ENCODE assay signal across 8 cellular contexts in the genomic region with DNA sequence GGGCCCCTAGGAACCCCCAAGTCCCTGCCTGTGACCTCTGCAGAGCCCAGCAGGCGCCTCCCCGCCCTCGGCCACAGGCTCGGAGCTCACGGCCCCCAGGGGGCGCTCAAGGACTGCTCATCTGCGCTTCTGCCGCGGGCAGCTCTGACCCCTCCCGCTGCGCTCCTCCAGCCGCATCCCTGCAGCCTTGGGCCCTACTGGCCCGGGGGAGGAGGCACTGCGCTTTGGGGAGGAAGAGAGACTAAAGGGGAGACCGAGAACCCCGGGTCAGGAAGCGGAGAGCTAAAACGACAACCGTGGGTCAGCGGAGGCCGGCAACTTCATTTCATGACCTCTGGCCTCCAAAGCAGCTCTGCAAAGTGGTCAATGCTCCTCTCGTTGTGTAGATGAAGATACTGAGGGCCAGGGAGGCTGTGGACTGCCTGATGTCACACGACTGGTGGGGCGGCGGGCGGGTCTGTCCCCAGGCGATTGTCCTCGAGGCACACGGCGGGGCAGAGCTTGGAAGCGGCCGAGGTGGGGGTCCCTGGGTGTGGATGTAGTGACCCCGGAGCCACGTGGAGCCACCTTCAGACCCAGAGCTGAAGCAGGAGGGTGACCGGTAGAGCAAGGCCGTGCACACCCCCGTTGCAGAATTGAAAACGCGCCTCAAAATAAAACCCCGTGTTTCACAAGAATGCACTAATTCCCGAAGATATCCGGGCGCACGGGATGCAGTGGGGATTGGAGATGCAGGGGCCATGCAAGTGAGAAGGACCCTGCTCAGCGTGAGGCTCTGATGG. TPM values are rescaled to one million over a fixed set of nuclear protein-coding genes. Genes with fewer than 3 reads are reported as not detected.
A peak's percentile ranks its signal among the peaks of the same experiment; 100 is the strongest.
DNase-seq lines count a peak whose midpoint lies in the region; ATAC-seq and TF ChIP-seq lines count a peak whose summit lies in the region.

No MANE protein-coding gene starts in this region.

- peak; percentile 47 for ATAC-seq in GM21786 (IDR thresholded peaks at IDR 0.05; ENCODE audit: unreplicated experiment)
- ATAC-seq in body of pancreas = peak; percentile 95
- peak; percentile 97 for ATAC-seq in sciatic nerve
- no peak for ATAC-seq in GM18858 (IDR thresholded peaks at IDR 0.05; ENCODE audit: unreplicated experiment)

- H3K9me3 ChIP-seq in body of pancreas = no peaks in the 10 kb centered on the region
- H3K9me3 ChIP-seq in iPS-15b (ENCODE audit: control insufficient read depth, insufficient read depth, low read length) = no peaks in the 10 kb centered on the region

- WGBS in body of pancreas, 2 donors = 43 to 62% methylated on average over 23 to 39 of the region's 45 CpGs

- H3K36me3 ChIP-seq in body of pancreas (replicated peaks in 1 of 2; ENCODE audit: insufficient read depth in 1 of 2, low read depth in 2 of 2) (no peaks in the 10 kb centered on the region), iPS-15b (ENCODE audit: control insufficient read depth, insufficient read depth, low read length) (no peaks in the 10 kb centered on the region)

- no peak for TF ChIP-seq POLR2A in body of pancreas (IDR thresholded peaks at IDR 0.05)

- no peaks in the 10 kb centered on the region for H3K27me3 ChIP-seq in body of pancreas
- peaks cover 3% of the 10 kb centered on the region for H3K27me3 ChIP-seq in iPS-15b (ENCODE audit: control insufficient read depth, insufficient read depth, low read length)

- H3K9ac ChIP-seq in iPS-15b (ENCODE audit: low read depth, low read length) = peak overlapping the region; percentile 79

- peak; percentile 16 for DNase-seq in NCI-H1694 treated with DMSO at 0.1 percent for 48 hours (lab: John Stamatoyannopoulos, UW)
- DNase-seq in UCSD-AML1 (lab: John Stamatoyannopoulos, UW; ENCODE audit: unreplicated experiment) = peak; percentile 91
- DNase-seq in body of pancreas = peak; percentile 89 to 91 (median 90)
- peak; percentile 95 for DNase-seq in sciatic nerve (ENCODE audit: low spot score)

- H3K4me3 ChIP-seq in body of pancreas (no peak overlapping the region), iPS-15b (ENCODE audit: low read depth, low read length) (peak overlapping the region; percentile 54)

- H3K4me1 ChIP-seq in body of pancreas (peaks cover 15% of the 10 kb centered on the region), iPS-15b (ENCODE audit: control insufficient read depth, insufficient read depth, low read length) (peaks cover 2% of the 10 kb centered on the region)

- H3K27ac ChIP-seq in C4-2B (no peak overlapping the region), body of pancreas (peak overlapping the region in 2 of 4 donors; percentile 44 to 64)

- TF ChIP-seq CTCF in C4-2B (conservative IDR thresholded peaks at IDR 0.05) = peak; percentile 39
- peak; percentile 85 to 95 (median 92) for TF ChIP-seq CTCF in body of pancreas (IDR thresholded peaks at IDR 0.05)

- intact Hi-C loops in body of pancreas (cut with DNase I) (loop anchor here (5.0 kb wide), 1 partner anchor 458 kb away; no protein-coding TSS in a partner anchor), sciatic nerve (cut with DNase I) (loop anchor here (5.0 kb wide), 1 partner anchor 42 kb away; no protein-coding TSS in a partner anchor)

RNA-seq across cellular contexts. Expression of a gene that starts 2.7 kb away (rescaled TPM):
- not detected for total RNA-seq in body of pancreas
- not detected for total RNA-seq in sciatic nerve

RNA-seq across cellular contexts. Expression of a gene that starts 56.1 kb away (rescaled TPM):
- total RNA-seq in body of pancreas (under 1 TPM in 1 of 2 donors, not detected in 1; 0.26 TPM), sciatic nerve (3.4 TPM)

Comparison
In these comparisons a context has a peak if more than half of its experiments do, and no peak if none do; other contexts are left out.
1. DNase-seq: peak in every context shown above with its lines; median percentile 95 in sciatic nerve; 91 in UCSD-AML1; 90 in body of pancreas; 16 in NCI-H1694 treated with DMSO at 0.1 percent for 48 hours.